Comparison of ENCODE assay signal across 1 cellular context in genomic region chr12:124294686-124295315, GRCh38.
TF ChIP-seq lines count a peak whose summit lies in the region.

TSS of gene RFLNA (plus strand) at chr12:124295093. CDS start at chr12:124295430, 337 bp downstream.

TF ChIP-seq in GM23338, 12 proteins besides CTCF, POLR2A, EP300 and RAD21 (continued from another document):
- TF ChIP-seq ZNF462 (CRISPR knock-in tag; IDR thresholded peaks at IDR 0.05) (no peak), NANOG (IDR thresholded peaks at IDR 0.05; ENCODE audit: borderline replicate concordance) (no peak), POLR2AphosphoS5 (IDR thresholded peaks at IDR 0.05; ENCODE audit: low read depth) (no peak), ETS1 (IDR thresholded peaks at IDR 0.05) (no peak)
